In the genomic region with DNA sequence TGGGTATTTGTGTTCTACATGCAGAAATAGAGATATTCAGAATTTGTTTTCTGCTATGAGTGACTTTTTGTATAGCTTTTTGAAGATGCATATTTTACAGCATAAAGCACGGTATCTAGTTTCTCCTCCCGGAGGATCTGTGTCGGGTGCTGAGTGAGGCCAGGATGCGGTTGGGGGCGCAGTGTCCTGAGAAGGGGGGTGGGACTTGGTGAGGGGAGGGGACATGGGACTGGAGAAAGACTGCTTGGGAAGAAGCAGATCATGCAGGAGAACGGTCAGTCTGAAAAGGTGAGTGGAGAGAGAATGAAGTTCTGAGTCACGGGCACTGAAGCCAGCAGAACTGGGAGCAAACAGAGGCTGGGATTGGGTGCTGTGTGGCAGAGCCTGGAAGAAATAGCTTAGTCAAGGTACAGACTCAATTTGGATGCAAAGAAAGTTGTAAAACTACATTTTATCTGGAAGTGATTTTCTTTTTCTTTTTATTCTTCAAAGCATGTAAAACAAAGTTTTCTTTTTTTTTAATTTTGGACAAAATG, we compare ENCODE assay signal across 13 cellular contexts. TPM values are rescaled to one million over a fixed set of nuclear protein-coding genes. Genes with fewer than 3 reads are reported as not detected.
DNase-seq lines count a peak whose midpoint lies in the region; ATAC-seq lines count a peak whose summit lies in the region.
"Had no signal": no experiment of that assay in that cellular context is flagged by ENCODE, and none has a peak within 500 bp of the region (broad histone marks: within the 10 kb centered on the region; RNA-seq: fewer than 3 reads in every experiment).

No MANE protein-coding gene starts in this region.

- no peak for ATAC-seq in GM18519 (IDR thresholded peaks at IDR 0.05; ENCODE audit: low FRiP score, unreplicated experiment)

- DNase-seq in M059J (ENCODE audit: low read depth), result peak; percentile 15
- DNase-seq in astrocyte of the hippocampus (ENCODE audit: low read depth, low spot score), result peak; percentile 34
- peak; percentile 47 for DNase-seq in kidney tubule cell (ENCODE audit: low spot score)
- peak; percentile 37 for DNase-seq in renal cortical epithelial cell (ENCODE audit: low read depth)
- DNase-seq in NOMO-1 (lab: John Stamatoyannopoulos, UW; ENCODE audit: unreplicated experiment in 2 of 2), result no peak
- DNase-seq in DMS79 treated with DMSO at 0.1 percent for 48 hours (lab: John Stamatoyannopoulos, UW), result no peak
- DNase-seq: C1 segment of cervical spinal cord, GF-D8, NCI-H187, NCI-H69, SHP77 had no signal

RNA-seq across cellular contexts. Expression of a gene that starts 44.0 kb away (rescaled TPM):
- 0.67 and 0.71 TPM in 2 replicates for total RNA-seq in M059J (2014; rRNA removed; shearing (Covaris generic))
- total RNA-seq in renal cortical epithelial cell, result 0.75 and 2.4 TPM in 2 replicates
- total RNA-seq: HT-29 had no signal

Comparison
In these comparisons a context has a peak if more than half of its experiments do, and no peak if none do; other contexts are left out.
1. DNase-seq: peak in M059J (single experiment), astrocyte of the hippocampus (single experiment), kidney tubule cell (single experiment) and renal cortical epithelial cell (single experiment); none in NOMO-1 (0 of 2) and DMS79 treated with DMSO at 0.1 percent for 48 hours (single experiment).